14 cellular contexts compared by ENCODE assay signal in the genomic region with DNA sequence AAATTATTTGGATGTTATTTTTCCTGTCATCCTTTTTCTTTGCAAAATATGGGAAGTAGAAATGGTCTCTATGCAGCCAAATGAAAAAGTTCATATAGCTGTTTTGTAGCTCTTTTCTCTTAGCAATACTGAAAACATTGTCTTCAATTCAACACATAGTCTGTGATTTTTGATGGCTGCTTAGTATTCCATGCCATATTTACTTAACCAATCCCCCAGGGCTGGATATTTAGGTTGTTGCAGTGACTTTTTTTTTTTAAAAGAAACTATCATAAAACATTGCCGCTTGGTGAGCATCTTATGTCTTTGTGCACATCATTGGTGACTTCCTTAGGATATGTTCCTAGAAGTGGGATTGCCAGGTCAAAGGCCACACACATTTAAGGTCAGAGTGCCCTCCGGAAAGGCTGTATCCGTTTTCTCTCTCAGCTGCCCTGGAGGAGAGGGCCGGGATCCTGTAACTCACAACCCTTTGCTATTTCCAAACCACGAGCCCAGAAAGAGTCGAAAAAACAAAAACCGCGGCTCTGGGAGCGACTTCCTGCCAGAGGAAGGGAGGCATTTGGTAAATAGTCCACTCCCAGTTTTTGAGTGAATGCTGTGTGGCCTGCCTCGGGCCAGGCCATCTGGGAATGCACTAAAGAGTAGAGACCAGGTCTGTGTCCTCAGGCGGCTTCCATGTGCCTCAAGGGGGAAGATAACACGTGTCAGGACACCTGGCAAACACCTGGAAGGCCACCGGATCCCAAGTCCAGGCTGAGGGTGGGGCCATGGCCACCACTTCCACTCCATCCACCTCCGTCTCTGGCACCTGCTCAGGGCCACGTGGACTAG. TPM values are rescaled to one million over a fixed set of nuclear protein-coding genes. Genes with fewer than 3 reads are reported as not detected.
DNase-seq lines count a peak whose midpoint lies in the region; ATAC-seq, FAIRE-seq and TF ChIP-seq lines count a peak whose summit lies in the region.
"Had no signal": no experiment of that assay in that cellular context is flagged by ENCODE, and none has a peak within 500 bp of the region (broad histone marks: within the 10 kb centered on the region; RNA-seq: fewer than 3 reads in every experiment).

No MANE protein-coding gene starts in this region.

- DNase-seq in M059J (ENCODE audit: low read depth) = peak; percentile 72
- DNase-seq in fibroblast of lung (ENCODE audit: low read depth in 2 of 2) = no peak
- no peak for DNase-seq in activated T-cell treated with anti-CD3 and anti-CD28 coated beads for 4 hours
- DNase-seq in activated T-cell treated with anti-CD3 and anti-CD28 coated beads, Interleukin-2, amount 50 U/mL, for 24 hours = no peak
- DNase-seq: DMS79 treated with DMSO at 0.1 percent for 48 hours; NCI-H446 treated with DMSO at 0.1 percent for 48 hours; stimulated activated CD4-positive, alpha-beta T cell treated with anti-CD3 and anti-CD28 coated beads, Interleukin-2, amount 100 ng/mL, for 48 hours had no signal

- H4K20me1 ChIP-seq in fibroblast of lung (ENCODE audit: control insufficient read depth, extremely low read depth, insufficient read depth, low read length) = no peaks in the 10 kb centered on the region

- H3K36me3 Mint-ChIP-seq in activated T-cell treated with anti-CD3 and anti-CD28 coated beads, Interleukin-2, amount 50 U/mL, for 24 hours (ENCODE audit: low read depth) = no peaks in the 10 kb centered on the region

- H3K36me3 ChIP-seq in fibroblast of lung (ENCODE audit: control insufficient read depth, insufficient read depth, low read length) (no peaks in the 10 kb centered on the region), muscle layer of duodenum (ENCODE audit: control insufficient read depth in 1 of 2, insufficient read depth in 2 of 2, low read length in 2 of 2) (no peaks in the 10 kb centered on the region)

- H3K27ac Mint-ChIP-seq in activated T-cell treated with anti-CD3 and anti-CD28 coated beads, Interleukin-2, amount 50 U/mL, for 24 hours = no peak overlapping the region
- H3K27ac Mint-ChIP-seq: activated T-helper 1 cell treated with anti-CD3 and anti-CD28 coated beads, Interleukin-12 subunit alpha, Interleukin-12 subunit beta, Interleukin-2, Interleukin-4 antibody, amounts not matched to agents 30 ng/mL and 10 ng/mL and 1 ng/mL, durations not matched to agents 14 hours and 24 hours and 36 hours had no signal

- peak overlapping the region; percentile 50 for H2AFZ ChIP-seq in fibroblast of lung (ENCODE audit: low read length)

- H3K9ac ChIP-seq in fibroblast of lung (ENCODE audit: insufficient read depth, low read length) = no peak overlapping the region

- H3K27ac ChIP-seq in fibroblast of lung (ENCODE audit: insufficient read depth, low read length) = peak overlapping the region; percentile 34
- peak overlapping the region; percentile 23 for H3K27ac ChIP-seq in muscle layer of duodenum (ENCODE audit: low read length)
- H3K27ac ChIP-seq: RWPE1, VCaP had no signal

- no peaks in the 10 kb centered on the region for H3K27me3 Mint-ChIP-seq in activated T-cell treated with anti-CD3 and anti-CD28 coated beads, Interleukin-2, amount 50 U/mL, for 24 hours

- ATAC-seq in GM19455 (IDR thresholded peaks at IDR 0.05; ENCODE audit: unreplicated experiment) (no peak), HG02759 (IDR thresholded peaks at IDR 0.05; ENCODE audit: unreplicated experiment) (no peak)

- no peak for TF ChIP-seq CTCF in fibroblast of lung (conservative IDR thresholded peaks at IDR 0.05 in 1 of 2, IDR thresholded peaks at IDR 0.05 in 1 of 2; ENCODE audit: low read depth in 1 of 2, low read length in 2 of 2)

- H3K4me3 ChIP-seq in fibroblast of lung (replicated peaks in 1 of 4; ENCODE audit: control extremely low read depth in 1 of 4, insufficient read depth in 1 of 4, low read depth in 3 of 4, low read length in 4 of 4) (no peak overlapping the region), muscle layer of duodenum (ENCODE audit: low read depth in 1 of 2, low read length in 2 of 2) (no peak overlapping the region)

- no peaks in the 10 kb centered on the region for H3K9me3 ChIP-seq in fibroblast of lung (ENCODE audit: control insufficient read depth, insufficient read depth, low read depth, low read length)
- H3K9me3 ChIP-seq in muscle layer of duodenum (ENCODE audit: control insufficient read depth in 1 of 2, low read length in 2 of 2) = no peaks in the 10 kb centered on the region

- H3K4me1 Mint-ChIP-seq in activated T-cell treated with anti-CD3 and anti-CD28 coated beads, Interleukin-2, amount 50 U/mL, for 24 hours (ENCODE audit: low read depth) = no peaks in the 10 kb centered on the region

- H3K4me1 ChIP-seq in fibroblast of lung (ENCODE audit: control insufficient read depth, extremely low read depth, insufficient read depth, low read length) (peaks cover 37% of the 10 kb centered on the region), muscle layer of duodenum (ENCODE audit: control insufficient read depth in 1 of 2, insufficient read depth in 2 of 2, low read length in 2 of 2) (no peaks in the 10 kb centered on the region)

- FAIRE-seq in A204.1 (lab: Jason Lieb, UNC) = peak; percentile 91

- no peaks in the 10 kb centered on the region for H3K27me3 ChIP-seq in fibroblast of lung (ENCODE audit: control insufficient read depth, insufficient read depth, low read length)
- no peaks in the 10 kb centered on the region for H3K27me3 ChIP-seq in muscle layer of duodenum (ENCODE audit: low read depth, low read length)

- no peaks in the 10 kb centered on the region for H3K9me3 Mint-ChIP-seq in activated T-cell treated with anti-CD3 and anti-CD28 coated beads, Interleukin-2, amount 50 U/mL, for 24 hours
- H3K9me3 Mint-ChIP-seq: activated T-helper 1 cell treated with anti-CD3 and anti-CD28 coated beads, Interleukin-12 subunit alpha, Interleukin-12 subunit beta, Interleukin-2, Interleukin-4 antibody, amounts not matched to agents 30 ng/mL and 10 ng/mL and 1 ng/mL, durations not matched to agents 14 hours and 24 hours and 36 hours had no signal

- peaks cover 6% of the 10 kb centered on the region for H3K79me2 ChIP-seq in fibroblast of lung (ENCODE audit: control insufficient read depth, insufficient read depth, low read length)

- peak overlapping the region; percentile 55 for H3K4me2 ChIP-seq in fibroblast of lung (ENCODE audit: extremely low read depth, insufficient read depth, low read length)

- H3K4me3 Mint-ChIP-seq in activated T-cell treated with anti-CD3 and anti-CD28 coated beads, Interleukin-2, amount 50 U/mL, for 24 hours = no peak overlapping the region
- H3K4me3 Mint-ChIP-seq: activated T-helper 1 cell treated with anti-CD3 and anti-CD28 coated beads, Interleukin-12 subunit alpha, Interleukin-12 subunit beta, Interleukin-2, Interleukin-4 antibody, amounts not matched to agents 30 ng/mL and 10 ng/mL and 1 ng/mL, durations not matched to agents 14 hours and 24 hours and 36 hours had no signal

RNA-seq across cellular contexts. Expression of a gene that starts 41.9 kb away (rescaled TPM):
- total RNA-seq in M059J (2014; rRNA removed; shearing (Covaris generic)) = 8.0 and 12.7 TPM in 2 replicates
- total RNA-seq in fibroblast of lung = 8.7 and 8.9 TPM in 2 replicates
- 1.2 and 2.1 TPM in 2 replicates for polyA plus RNA-seq in fibroblast of lung
- polyA plus RNA-seq in fibroblast of lung (2012) = 2.8 and 5.5 TPM in 2 replicates
- polyA minus RNA-seq in fibroblast of lung (ENCODE audit: low replicate concordance) = 2.2 and 7.6 TPM in 2 replicates
